ENCODE assay signal across 11 cellular contexts in genomic region chr15:63044645-63045437, GRCh38. TPM values are rescaled to one million over a fixed set of nuclear protein-coding genes. Genes with fewer than 3 reads are reported as not detected.
DNase-seq lines count a peak whose midpoint lies in the region; FAIRE-seq and TF ChIP-seq lines count a peak whose summit lies in the region.
"Had no signal": no experiment of that assay in that cellular context is flagged by ENCODE, and none has a peak within 500 bp of the region (broad histone marks: within the 10 kb centered on the region; RNA-seq: fewer than 3 reads in every experiment).

No MANE protein-coding gene starts in this region.

- peak overlapping the region; percentile 88 for H3K4me3 ChIP-seq in ectodermal cell (ENCODE audit: insufficient read depth, low read depth, low read length)
- peak overlapping the region; percentile 83 to 91 for H3K4me3 ChIP-seq in mesenchymal stem cell (ENCODE audit: insufficient read depth in 1 of 2, low read depth in 1 of 2, low read length in 2 of 2)
- H3K4me3 ChIP-seq in A673 (ENCODE audit: low read depth, low read length, poor library complexity, severe bottlenecking), result no peak overlapping the region

- H3K36me3 ChIP-seq in ectodermal cell (ENCODE audit: control insufficient read depth, insufficient read depth, low read length), result peaks cover 9% of the 10 kb centered on the region
- H3K36me3 ChIP-seq in mesenchymal stem cell (ENCODE audit: control insufficient read depth in 1 of 2, insufficient read depth in 2 of 2, low read depth in 1 of 2, low read length in 2 of 2), result peaks cover 0 to 31% of the 10 kb centered on the region in 2 experiments
- H3K36me3 ChIP-seq in A673 (ENCODE audit: insufficient read depth, low read length, poor library complexity, severe bottlenecking), result no peaks in the 10 kb centered on the region

- no TSS peak for BruUV-seq in A673 (replicated peaks; lab: Mats Ljungman, UMichigan)

- peak; percentile 49 for DNase-seq in NCI-H82 (lab: John Stamatoyannopoulos, UW)
- no peak for DNase-seq in NCI-H82 treated with DMSO at 0.1 percent for 48 hours (lab: John Stamatoyannopoulos, UW; ENCODE audit: unreplicated experiment)
- no peak for DNase-seq in mesenchymal stem cell
- DNase-seq in urothelium cell line (ENCODE audit: low spot score), result peak; percentile 57
- no peak for DNase-seq in NCI-H446 treated with DMSO at 0.1 percent for 48 hours (lab: John Stamatoyannopoulos, UW)
- DNase-seq in NCI-H446 (lab: John Stamatoyannopoulos, UW), result no peak
- DNase-seq in A673 (ENCODE audit: low spot score), result no peak
- DNase-seq: cortex of kidney; stimulated activated CD4-positive, alpha-beta T cell treated with anti-CD3 and anti-CD28 coated beads, Interleukin-4, amount 100 ng/mL, for 4 hours had no signal

- no peak for TF ChIP-seq CTCF in A673 (conservative IDR thresholded peaks at IDR 0.05; ENCODE audit: low read depth, low read length)

- H3K4me2 ChIP-seq in mesenchymal stem cell (ENCODE audit: low read length, poor library complexity, severe bottlenecking), result peak overlapping the region; percentile 57

- intact Hi-C loops in A673 (cut with micrococcal nuclease; ENCODE audit: unreplicated experiment), result loop anchor here (5.0 kb wide), 1 partner anchor 357 kb away; no protein-coding TSS in a partner anchor

- no peak overlapping the region for H2BK5ac ChIP-seq in mesenchymal stem cell (ENCODE audit: low read depth, low read length, poor library complexity, severe bottlenecking)

- H3K27me3 ChIP-seq in ectodermal cell (ENCODE audit: control insufficient read depth, insufficient read depth, low read length, poor library complexity, severe bottlenecking), result peaks cover 4% of the 10 kb centered on the region
- H3K27me3 ChIP-seq in mesenchymal stem cell (ENCODE audit: control insufficient read depth in 1 of 2, insufficient read depth in 1 of 2, low read length in 2 of 2), result peaks cover 0 to 5% of the 10 kb centered on the region in 2 experiments
- peaks cover 61% of the 10 kb centered on the region for H3K27me3 ChIP-seq in A673 (replicated peaks; ENCODE audit: insufficient read depth, low read depth, low read length, poor library complexity)

- H2AK5ac ChIP-seq in mesenchymal stem cell (ENCODE audit: low read length, severe bottlenecking), result peak overlapping the region; percentile 62

- no peak overlapping the region for H4K8ac ChIP-seq in mesenchymal stem cell (ENCODE audit: low read length)

- no peak overlapping the region for H4K91ac ChIP-seq in mesenchymal stem cell (ENCODE audit: low read length)

- H3K27ac ChIP-seq in ectodermal cell (ENCODE audit: insufficient read depth, low read depth, low read length, poor library complexity, severe bottlenecking), result peak overlapping the region; percentile 56
- H3K27ac ChIP-seq in mesenchymal stem cell (ENCODE audit: low read length, poor library complexity, severe bottlenecking), result peak overlapping the region; percentile 100
- H3K27ac ChIP-seq in A673 (ENCODE audit: low read depth, low read length, poor library complexity, severe bottlenecking), result no peak overlapping the region
- H3K27ac ChIP-seq: 22Rv1 had no signal

- CTCF ChIA-PET in A673 (lab: Charles Lee), result interaction anchor here (0.6 kb wide), 2 partner anchors 157 to 185 kb away, joined by 5 to 12 read pairs; no protein-coding TSS in a partner anchor

- no peak overlapping the region for H3K23ac ChIP-seq in mesenchymal stem cell (ENCODE audit: low read length in 2 of 2)

- no peak overlapping the region for H2AFZ ChIP-seq in mesenchymal stem cell (ENCODE audit: low read depth, low read length)

- no peak for FAIRE-seq in urothelium cell line (lab: Jason Lieb, UNC)

- peaks cover 34% of the 10 kb centered on the region for H3K4me1 ChIP-seq in ectodermal cell (ENCODE audit: control insufficient read depth, insufficient read depth, low read length)
- H3K4me1 ChIP-seq in mesenchymal stem cell (ENCODE audit: control insufficient read depth, insufficient read depth, low read depth, low read length), result peaks cover 5% of the 10 kb centered on the region
- peaks cover 23% of the 10 kb centered on the region for H3K4me1 ChIP-seq in A673 (ENCODE audit: insufficient read depth, low read length, poor library complexity, severe bottlenecking)

- 6 to 9% methylated on average over 6 of the region's 6 CpGs for WGBS in ectodermal cell, 2 experiments
- WGBS in mesenchymal stem cell, result 5% methylated on average over 5 of the region's 6 CpGs

- POLR2A ChIA-PET in A673 (lab: Charles Lee; ENCODE audit: low non-redundant PET), result no interaction called here

- no peaks in the 10 kb centered on the region for H3K79me1 ChIP-seq in mesenchymal stem cell (replicated peaks; ENCODE audit: low read length, poor library complexity, severe bottlenecking)

- peak overlapping the region in 1 of 2 experiments; percentile 40 for H3K14ac ChIP-seq in mesenchymal stem cell (ENCODE audit: low read length in 2 of 2)

- H2BK120ac ChIP-seq in mesenchymal stem cell (ENCODE audit: low read depth, low read length), result peak overlapping the region; percentile 36

- peak overlapping the region in 1 of 2 experiments; percentile 47 for H3K4ac ChIP-seq in mesenchymal stem cell (ENCODE audit: low read depth in 1 of 2, low read length in 2 of 2)

- peak overlapping the region in 1 of 2 experiments; percentile 58 for H3K18ac ChIP-seq in mesenchymal stem cell (ENCODE audit: low read depth in 1 of 2, low read length in 2 of 2)

- H2BK12ac ChIP-seq in mesenchymal stem cell (ENCODE audit: low read length in 2 of 2), result no peak overlapping the region

- peak overlapping the region; percentile 37 for H3K9ac ChIP-seq in mesenchymal stem cell (ENCODE audit: low read length)

- H3K9me3 ChIP-seq in ectodermal cell (ENCODE audit: control insufficient read depth, low read length), result no peaks in the 10 kb centered on the region
- H3K9me3 ChIP-seq in mesenchymal stem cell (ENCODE audit: control insufficient read depth, low read length), result no peaks in the 10 kb centered on the region
- H3K9me3 ChIP-seq in A673 (ENCODE audit: low read depth, low read length, poor library complexity, severe bottlenecking), result no peaks in the 10 kb centered on the region

- no peak overlapping the region for H2BK15ac ChIP-seq in mesenchymal stem cell (ENCODE audit: low read depth, poor library complexity, severe bottlenecking)

RNA-seq across cellular contexts. Expression of gene TPM1, which starts 2.3 kb away (rescaled TPM):
- polyA plus RNA-seq in ectodermal cell (2013, experiment 1 of 4), result 870 TPM
- polyA plus RNA-seq in ectodermal cell (2013, experiment 2 of 4), result 825 TPM
- polyA plus RNA-seq in ectodermal cell (2013, experiment 3 of 4), result 574 TPM
- 642 TPM for polyA plus RNA-seq in ectodermal cell (2013, experiment 4 of 4)
- polyA plus RNA-seq in mesenchymal stem cell (2013, experiment 1 of 2), result 825 TPM
- 826 TPM for polyA plus RNA-seq in mesenchymal stem cell (2013, experiment 2 of 2)
- 31.2 and 34.5 TPM in 2 replicates for total RNA-seq in A673 (2021)

Comparison
In these comparisons a context has a peak if more than half of its experiments do, and no peak if none do; other contexts are left out.
1. DNase-seq: peak in NCI-H82 (single experiment) and urothelium cell line (single experiment); none in NCI-H82 treated with DMSO at 0.1 percent for 48 hours (single experiment), mesenchymal stem cell (single experiment), NCI-H446 treated with DMSO at 0.1 percent for 48 hours (single experiment), NCI-H446 (0 of 2) and A673 (single experiment).